ENCODE assay signal across 8 cellular contexts in the genomic region with DNA sequence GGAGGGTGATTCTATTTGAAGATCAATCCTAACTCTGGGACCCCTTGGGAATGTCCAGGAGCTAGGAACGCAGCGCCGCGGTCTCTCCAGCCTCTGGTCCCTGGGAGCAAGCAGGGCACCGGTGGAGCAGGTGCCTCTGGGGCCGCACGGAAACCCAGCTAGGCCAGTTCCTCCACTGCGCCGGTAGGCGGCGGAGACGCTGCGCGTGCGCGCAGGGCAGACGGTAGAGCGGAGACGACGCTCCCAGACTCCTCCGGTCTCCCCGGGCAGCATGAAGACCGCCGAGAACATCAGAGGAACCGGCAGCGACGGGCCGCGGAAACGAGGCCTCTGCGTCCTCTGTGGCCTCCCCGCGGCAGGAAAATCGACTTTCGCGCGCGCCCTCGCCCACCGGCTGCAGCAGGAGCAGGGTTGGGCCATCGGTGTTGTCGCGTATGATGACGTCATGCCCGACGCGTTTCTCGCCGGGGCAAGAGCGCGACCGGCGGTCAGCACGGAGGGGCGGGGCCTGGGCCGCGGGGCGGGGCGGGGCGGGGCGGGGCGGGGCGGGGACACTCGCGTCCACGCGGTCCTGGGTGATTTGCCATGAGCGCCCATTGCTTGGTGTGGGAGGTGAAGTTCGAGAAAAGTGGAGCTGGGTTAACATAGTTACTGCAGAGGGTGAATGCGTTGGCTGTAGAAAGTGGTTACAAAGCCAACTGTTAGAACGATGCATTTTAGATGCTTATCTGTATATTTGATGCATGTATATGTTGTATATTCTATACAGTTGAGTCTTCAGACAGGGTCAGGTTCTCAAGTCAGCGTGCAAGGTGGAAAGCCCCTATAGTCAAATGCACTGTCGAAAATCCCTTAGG. TPM values are rescaled to one million over a fixed set of nuclear protein-coding genes. Genes with fewer than 3 reads are reported as not detected.
A peak's percentile ranks its signal among the peaks of the same experiment; 100 is the strongest.
DNase-seq lines count a peak whose midpoint lies in the region; ATAC-seq and TF ChIP-seq lines count a peak whose summit lies in the region.

A gene with protein sequence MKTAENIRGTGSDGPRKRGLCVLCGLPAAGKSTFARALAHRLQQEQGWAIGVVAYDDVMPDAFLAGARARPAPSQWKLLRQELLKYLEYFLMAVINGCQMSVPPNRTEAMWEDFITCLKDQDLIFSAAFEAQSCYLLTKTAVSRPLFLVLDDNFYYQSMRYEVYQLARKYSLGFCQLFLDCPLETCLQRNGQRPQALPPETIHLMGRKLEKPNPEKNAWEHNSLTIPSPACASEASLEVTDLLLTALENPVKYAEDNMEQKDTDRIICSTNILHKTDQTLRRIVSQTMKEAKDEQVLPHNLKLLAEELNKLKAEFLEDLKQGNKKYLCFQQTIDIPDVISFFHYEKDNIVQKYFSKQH (plus strand): TSS at position 193 of the 857 bp plus-strand sequence. CDS start 79 bp downstream, at position 272.

- H3K79me1 ChIP-seq in H9 (ENCODE audit: insufficient read depth, low read depth, low read length, poor library complexity, severe bottlenecking), result no peaks in the 10 kb centered on the region

- no peaks in the 10 kb centered on the region for H3K79me2 ChIP-seq in H9 (ENCODE audit: insufficient read depth, low read length)
- H3K79me2 ChIP-seq in Loucy (ENCODE audit: insufficient read depth, low read length), result no peaks in the 10 kb centered on the region

- H3K9ac ChIP-seq in H9 (ENCODE audit: extremely low read depth, insufficient read length, low read length) (peak within 1 kb of the TSS; percentile 92), Loucy (ENCODE audit: low read depth, low read length, poor library complexity, severe bottlenecking) (peak within 1 kb of the TSS; percentile 85)

- H2AK5ac ChIP-seq in H9 (ENCODE audit: insufficient read length, low read length), result no peak within 1 kb of the TSS

- H2BK20ac ChIP-seq in H9 (ENCODE audit: low read depth, low read length, poor library complexity, severe bottlenecking), result no peak within 1 kb of the TSS

- H2BK15ac ChIP-seq in H9 (ENCODE audit: low read depth, low read length), result no peak within 1 kb of the TSS

- H4K20me1 ChIP-seq in H9 (ENCODE audit: control insufficient read depth, insufficient read depth, insufficient read length) (no peaks in the 10 kb centered on the region), Loucy (ENCODE audit: insufficient read depth, low read length, poor library complexity, severe bottlenecking) (no peaks in the 10 kb centered on the region)

- peaks cover 3% of the 10 kb centered on the region; the same call in 1 of the 2 replicates for H3K36me3 ChIP-seq in Loucy (ENCODE audit: insufficient read depth, low read length)
- no peaks in the 10 kb centered on the region for H3K36me3 ChIP-seq in RWPE2 (ENCODE audit: low read depth)

- H3K9me3 Mint-ChIP-seq in H9 (no peaks in the 10 kb centered on the region), nephron progenitor cell (no peaks in the 10 kb centered on the region)
- H3K9me3 Mint-ChIP-seq in stimulated activated naive CD8-positive, alpha-beta T cell treated with anti-CD3 and anti-CD28 coated beads, Interleukin-15, Interleukin-2, amounts not matched to agents 100 ng/mL and 50 ng/mL, for 24 hours, result no peaks in the 10 kb centered on the region

- H3K23me2 ChIP-seq in H9 (ENCODE audit: insufficient read length, low read depth, low read length, poor library complexity, severe bottlenecking), result peaks cover 4% of the 10 kb centered on the region

- H3K4me2 ChIP-seq in H9 (ENCODE audit: insufficient read depth, insufficient read length, low read length) (peak within 1 kb of the TSS; percentile 83), Loucy (ENCODE audit: low read depth, low read length, poor library complexity, severe bottlenecking) (peak within 1 kb of the TSS; percentile 94)

- peak within 1 kb of the TSS; percentile 34 for H3K27ac ChIP-seq in H9 (ENCODE audit: insufficient read length, low read depth, low read length)
- H3K27ac ChIP-seq in RWPE2 (ENCODE audit: poor library complexity, severe bottlenecking), result peak within 1 kb of the TSS; percentile 32

- peak within 1 kb of the TSS; percentile 23 for H4K5ac ChIP-seq in H9 (ENCODE audit: insufficient read length, low read depth, low read length)

- WGBS in H9 (ENCODE audit: extremely low coverage, insufficient read length, low lambda C conversion rate), result no CpG with 5 or more reads among the region's 73 CpGs

- H3K27ac Mint-ChIP-seq in H9, result peak within 1 kb of the TSS; percentile 97 to 99 (median 98); a peak in 6 of 7 replicates
- H3K27ac Mint-ChIP-seq in nephron progenitor cell, result peak within 1 kb of the TSS; percentile 98
- H3K27ac Mint-ChIP-seq in stimulated activated naive CD8-positive, alpha-beta T cell treated with anti-CD3 and anti-CD28 coated beads, Interleukin-15, Interleukin-2, amounts not matched to agents 100 ng/mL and 50 ng/mL, for 24 hours, result peak within 1 kb of the TSS; percentile 93

- no peak within 1 kb of the TSS for H4K8ac ChIP-seq in H9 (replicated peaks; ENCODE audit: insufficient read length, low read depth, low read length)

- no peaks in the 10 kb centered on the region for H3K4me1 ChIP-seq in H9 (ENCODE audit: insufficient read depth, low read length)
- peaks cover 17% of the 10 kb centered on the region for H3K4me1 ChIP-seq in Loucy (ENCODE audit: insufficient read depth, low read length, poor library complexity, severe bottlenecking)
- peaks cover 7% of the 10 kb centered on the region for H3K4me1 ChIP-seq in RWPE2 (ENCODE audit: insufficient read depth, poor library complexity, severe bottlenecking)

- TF ChIP-seq CTCF in H9 (conservative IDR thresholded peaks at IDR 0.05), result peak; percentile 91
- peak; percentile 70 for TF ChIP-seq CTCF in Loucy (conservative IDR thresholded peaks at IDR 0.05; ENCODE audit: low read length)
- peak; percentile 79 for TF ChIP-seq CTCF in RWPE2 (IDR thresholded peaks at IDR 0.05; ENCODE audit: poor library complexity, severe bottlenecking)
- peak; percentile 93 for TF ChIP-seq CTCF in nephron progenitor cell (IDR thresholded peaks at IDR 0.05)

- H3K36me3 Mint-ChIP-seq in H9 (ENCODE audit: insufficient read depth in 1 of 3, low read depth in 3 of 3), result peaks cover 0 to 9% (median 7%) of the 10 kb centered on the region in 3 experiments; a peak in 3 of 7 replicates
- H3K36me3 Mint-ChIP-seq in nephron progenitor cell (ENCODE audit: low read depth), result peaks cover 9% of the 10 kb centered on the region
- peaks cover 5% of the 10 kb centered on the region for H3K36me3 Mint-ChIP-seq in stimulated activated naive CD8-positive, alpha-beta T cell treated with anti-CD3 and anti-CD28 coated beads, Interleukin-15, Interleukin-2, amounts not matched to agents 100 ng/mL and 50 ng/mL, for 24 hours (ENCODE audit: low read depth)

- no peaks in the 10 kb centered on the region for H3F3A ChIP-seq in Loucy (ENCODE audit: low read depth)

- no peaks in the 10 kb centered on the region for H3K27me3 ChIP-seq in H9 (ENCODE audit: insufficient read depth, low read length)
- no peaks in the 10 kb centered on the region for H3K27me3 ChIP-seq in Loucy (ENCODE audit: insufficient read depth, low read length, poor library complexity, severe bottlenecking)
- no peaks in the 10 kb centered on the region for H3K27me3 ChIP-seq in RWPE2 (ENCODE audit: insufficient read depth, poor library complexity, severe bottlenecking)

- peak within 1 kb of the TSS; percentile 100 for H3K18ac ChIP-seq in H9 (ENCODE audit: insufficient read length, low read depth, low read length)

- H4K91ac ChIP-seq in H9 (ENCODE audit: insufficient read length, low read depth, low read length), result no peak within 1 kb of the TSS

- no peak within 1 kb of the TSS for H2AFZ ChIP-seq in H9 (ENCODE audit: low read length)
- peak within 1 kb of the TSS; percentile 93 for H2AFZ ChIP-seq in Loucy (ENCODE audit: low read length)

- H3K23ac ChIP-seq in H9 (ENCODE audit: insufficient read length, low read depth, low read length), result no peak within 1 kb of the TSS

- no peaks in the 10 kb centered on the region; the same call in 1 of the 2 replicates for H3K27me3 Mint-ChIP-seq in H9 (ENCODE audit: low read depth)
- H3K27me3 Mint-ChIP-seq in nephron progenitor cell (ENCODE audit: low read depth, poor library complexity), result peaks cover 12% of the 10 kb centered on the region
- peaks cover 4% of the 10 kb centered on the region for H3K27me3 Mint-ChIP-seq in stimulated activated naive CD8-positive, alpha-beta T cell treated with anti-CD3 and anti-CD28 coated beads, Interleukin-15, Interleukin-2, amounts not matched to agents 100 ng/mL and 50 ng/mL, for 24 hours

- peak within 1 kb of the TSS; percentile 86 to 88 for H3K4me3 Mint-ChIP-seq in H9
- peak within 1 kb of the TSS; percentile 86 for H3K4me3 Mint-ChIP-seq in nephron progenitor cell
- peak within 1 kb of the TSS; percentile 89 for H3K4me3 Mint-ChIP-seq in stimulated activated naive CD8-positive, alpha-beta T cell treated with anti-CD3 and anti-CD28 coated beads, Interleukin-15, Interleukin-2, amounts not matched to agents 100 ng/mL and 50 ng/mL, for 24 hours

- no peak within 1 kb of the TSS; the same call in 1 of the 2 replicates for H3K4ac ChIP-seq in H9 (ENCODE audit: low read depth, low read length)

- H3K4me3 ChIP-seq in Loucy (ENCODE audit: low read length, poor library complexity, severe bottlenecking), result peak within 1 kb of the TSS; percentile 78
- peak within 1 kb of the TSS; percentile 66 for H3K4me3 ChIP-seq in RWPE2 (ENCODE audit: severe bottlenecking)

- no peak within 1 kb of the TSS for H2BK12ac ChIP-seq in H9 (ENCODE audit: insufficient read length, low read depth, low read length)

- H3K56ac ChIP-seq in H9 (ENCODE audit: insufficient read length, low read depth, low read length), result no peak within 1 kb of the TSS

- H3K9me3 ChIP-seq in H9 (ENCODE audit: control insufficient read depth, low read depth, low read length), result no peaks in the 10 kb centered on the region
- H3K9me3 ChIP-seq in Loucy (ENCODE audit: insufficient read depth, low read depth, low read length), result no peaks in the 10 kb centered on the region
- H3K9me3 ChIP-seq in RWPE2 (ENCODE audit: severe bottlenecking), result no peaks in the 10 kb centered on the region

- peaks cover 11 to 17% of the 10 kb centered on the region in 2 experiments for H3K4me1 Mint-ChIP-seq in H9
- H3K4me1 Mint-ChIP-seq in nephron progenitor cell, result peaks cover 16% of the 10 kb centered on the region
- H3K4me1 Mint-ChIP-seq in stimulated activated naive CD8-positive, alpha-beta T cell treated with anti-CD3 and anti-CD28 coated beads, Interleukin-15, Interleukin-2, amounts not matched to agents 100 ng/mL and 50 ng/mL, for 24 hours (ENCODE audit: low read depth), result peaks cover 19% of the 10 kb centered on the region

- no peak within 1 kb of the TSS for H2BK5ac ChIP-seq in H9 (ENCODE audit: insufficient read length, low read length)

- peak; percentile 90 for DNase-seq in GDM1 (lab: John Stamatoyannopoulos, UW)
- peak; percentile 94 for DNase-seq in H9
- peak; percentile 89 for DNase-seq in RWPE2 (ENCODE audit: low spot score)
- DNase-seq in activated effector memory CD4-positive, alpha-beta T cell treated with anti-CD3 and anti-CD28 coated beads, Interleukin-2, amount 50 U/mL, for 16 hours, result peak; percentile 95
- DNase-seq in fibroblast of the conjunctiva (ENCODE audit: low read depth), result peak; percentile 82
- peak; percentile 87 for DNase-seq in nephron progenitor cell

- peak within 1 kb of the TSS; percentile 100 for H3K14ac ChIP-seq in H9 (ENCODE audit: insufficient read depth, low read length)

- no peak within 1 kb of the TSS for H3T11ph ChIP-seq in H9 (ENCODE audit: low read length)

- H3K9me2 ChIP-seq in Loucy (replicated peaks; ENCODE audit: low read depth, low read length), result no peaks in the 10 kb centered on the region

- peak; percentile 96 for ATAC-seq in RWPE2 (ENCODE audit: low read depth)

- peak within 1 kb of the TSS; percentile 96 for H2BK120ac ChIP-seq in H9 (ENCODE audit: low read depth, low read length, poor library complexity, severe bottlenecking)

RNA-seq across cellular contexts. Expression of the gene that starts here (rescaled TPM):
- 8.0 and 8.7 TPM in 2 replicates for total RNA-seq in H9 (2021)

Comparison
In these comparisons a context has a peak if more than half of its experiments do, and no peak if none do; other contexts are left out.
1. Peak in every context shown above with its lines: DNase-seq, ATAC-seq, H3K4me3 ChIP-seq and H3K27ac ChIP-seq.